In genomic region chr2:79253375-79253774, GRCh38 we compare ENCODE assay signal across 31 cellular contexts.
"Had no signal": no experiment of that assay in that cellular context is flagged by ENCODE, and none has a peak within 500 bp of the region (broad histone marks: within the 10 kb centered on the region; RNA-seq: fewer than 3 reads in every experiment).

No MANE protein-coding gene starts in this region.

- ATAC-seq: activated naive CD4-positive, alpha-beta T cell treated with anti-CD3 and anti-CD28 coated beads, Interleukin-2, amount 50 U/mL, for 72 hours; activated naive CD8-positive, alpha-beta T cell treated with anti-CD3 and anti-CD28 coated beads, Interleukin-2, amount 50 U/mL, for 24 hours; activated T-cell treated with anti-CD3 and anti-CD28 coated beads, Interleukin-2, amount 50 U/mL, for 4 hours; activated T-cell treated with anti-CD3 and anti-CD28 coated beads, Interleukin-2, amount 50 U/mL, for 72 hours; activated T-helper 17 cell treated with anti-CD3 and anti-CD28 coated beads, Interleukin-2, amount 50 U/mL, for 72 hours; body of pancreas had no signal

- H3K27me3 ChIP-seq: adrenal gland, ascending aorta, body of pancreas, brain microvascular endothelial cell, breast epithelium, cardiac muscle cell had no signal

- DNase-seq: activated effector memory CD4-positive, alpha-beta T cell treated with anti-CD3 and anti-CD28 coated beads, Interleukin-2, amount 50 U/mL, for 16 hours; activated effector memory CD4-positive, alpha-beta T cell treated with Interleukin-2 at 50 U/mL for 16 hours; activated gamma-delta T cell; activated gamma-delta T cell treated with Interleukin-2 at 50 U/mL for 16 hours; activated naive CD4-positive, alpha-beta T cell; activated naive CD4-positive, alpha-beta T cell treated with anti-CD3 and anti-CD28 coated beads for 36 hours; activated naive CD4-positive, alpha-beta T cell treated with anti-CD3 and anti-CD28 coated beads, Interleukin-2, amount 10 ng/mL, durations not matched to agents 7 days and 5 days; activated naive CD4-positive, alpha-beta T cell treated with anti-CD3 and anti-CD28 coated beads, Interleukin-2, amount 50 U/mL, for 16 hours; activated naive CD4-positive, alpha-beta T cell treated with Interleukin-2 at 50 U/mL for 16 hours; activated naive CD8-positive, alpha-beta T cell treated with anti-CD3 and anti-CD28 coated beads for 36 hours; activated naive CD8-positive, alpha-beta T cell treated with anti-CD3 and anti-CD28 coated beads, Interleukin-2, amount 10 ng/mL, durations not matched to agents 7 days and 5 days; activated naive CD8-positive, alpha-beta T cell treated with anti-CD3 and anti-CD28 coated beads, Interleukin-2, amount 50 U/mL, for 24 hours; activated T-cell treated with anti-CD3 and anti-CD28 coated beads, Interleukin-2, amount 50 U/mL, for 24 hours; activated T-cell treated with anti-CD3 and anti-CD28 coated beads, Interleukin-2, amount 50 U/mL, for 4 hours; activated T-cell treated with anti-CD3 and anti-CD28 coated beads, Interleukin-2, amount 50 U/mL, for 48 hours; activated T-cell treated with anti-CD3 and anti-CD28 coated beads, Interleukin-2, amount 50 U/mL, for 72 hours; adrenal gland; amniotic stem cell; amygdala; anterior cingulate cortex; aorta; body of pancreas; brain microvascular endothelial cell; caudate nucleus; central memory CD4-positive, alpha-beta T cell; cerebellar nuclear complex had no signal

- H3K4me1 ChIP-seq: adrenal gland, ascending aorta, body of pancreas, breast epithelium had no signal

- H3K27ac ChIP-seq: adrenal gland, ascending aorta, body of pancreas, brain microvascular endothelial cell, breast epithelium, cardiac muscle cell had no signal

- H3K9me3 ChIP-seq: adrenal gland, ascending aorta, body of pancreas, breast epithelium had no signal

- H3K4me3 ChIP-seq: adrenal gland, ascending aorta, body of pancreas, breast epithelium, cardiac muscle cell had no signal

- H3K36me3 ChIP-seq: adrenal gland, ascending aorta, brain microvascular endothelial cell, breast epithelium, cardiac muscle cell had no signal
